19 cellular contexts compared by ENCODE assay signal in the genomic region with DNA sequence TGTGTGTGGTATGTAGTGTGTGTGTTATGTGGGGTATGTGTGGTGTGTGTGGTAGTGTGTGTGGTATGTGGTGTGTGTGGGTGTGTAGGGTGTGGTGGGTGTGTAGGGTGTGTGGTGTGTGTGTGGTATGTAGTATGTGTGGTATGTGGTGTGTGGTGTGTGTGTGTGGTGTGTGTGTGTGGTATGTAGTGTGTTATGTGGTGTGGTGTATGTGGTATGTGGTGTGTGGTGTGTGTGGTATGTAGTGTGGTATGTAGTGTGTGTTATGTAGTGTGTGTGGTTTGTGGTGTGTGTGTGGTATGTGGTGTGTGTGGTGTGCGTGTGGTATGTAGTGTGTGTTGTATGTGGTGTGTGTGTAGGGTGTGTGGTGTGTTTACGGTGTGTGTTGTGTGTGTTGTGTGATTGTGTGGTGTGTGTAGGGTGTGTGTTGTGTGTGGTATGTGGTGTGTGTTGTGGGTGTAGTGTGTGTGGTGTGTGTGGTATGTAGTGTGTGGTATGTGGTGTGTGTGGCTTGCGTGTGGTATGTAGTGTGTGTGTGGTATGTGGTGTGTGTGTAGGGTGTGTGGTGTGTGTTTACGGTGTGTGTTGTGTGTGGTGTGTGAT.
"Had no signal": no experiment of that assay in that cellular context is flagged by ENCODE, and none has a peak within 500 bp of the region (broad histone marks: within the 10 kb centered on the region; RNA-seq: fewer than 3 reads in every experiment).

No MANE protein-coding gene starts in this region.

- H3K4me3 ChIP-seq: coronary artery, heart left ventricle, thoracic aorta, upper lobe of left lung had no signal

- H3K9me3 ChIP-seq: heart left ventricle, thoracic aorta, upper lobe of left lung had no signal

- H3K27ac Mint-ChIP-seq: activated CD4-positive, alpha-beta T cell treated with anti-CD3 and anti-CD28 coated beads, Interleukin-2, amount 10 ng/mL, durations not matched to agents 7 days and 5 days; activated CD8-positive, alpha-beta T cell treated with anti-CD3 and anti-CD28 coated beads for 36 hours; activated naive CD4-positive, alpha-beta T cell treated with anti-CD3 and anti-CD28 coated beads, Interleukin-2, amount 50 U/mL, for 24 hours; nephron had no signal

- FAIRE-seq: islet of Langerhans had no signal

- DNase-seq: activated CD4-positive, alpha-beta T cell treated with anti-CD3 and anti-CD28 coated beads, Interleukin-2, amount 10 ng/mL, durations not matched to agents 7 days and 5 days; activated CD8-positive, alpha-beta T cell treated with anti-CD3 and anti-CD28 coated beads for 36 hours; activated gamma-delta T cell treated with Interleukin-2 at 50 U/mL for 16 hours; amniotic stem cell; cerebellar nuclear complex; heart left ventricle; left ventricle myocardium superior; mammary epithelial cell; midbrain; stimulated activated CD4-positive, alpha-beta T cell treated with anti-CD3 and anti-CD28 coated beads, Interleukin-2, amount 100 ng/mL, for 48 hours; stimulated activated naive CD4-positive, alpha-beta T cell treated with Interleukin-2 at 50 U/mL for 16 hours; SW 1271; upper lobe of left lung had no signal

- H3K9me3 Mint-ChIP-seq: activated CD4-positive, alpha-beta T cell treated with anti-CD3 and anti-CD28 coated beads, Interleukin-2, amount 10 ng/mL, durations not matched to agents 7 days and 5 days; activated CD8-positive, alpha-beta T cell treated with anti-CD3 and anti-CD28 coated beads for 36 hours; activated naive CD4-positive, alpha-beta T cell treated with anti-CD3 and anti-CD28 coated beads, Interleukin-2, amount 50 U/mL, for 24 hours; nephron had no signal

- H3K36me3 Mint-ChIP-seq: activated naive CD4-positive, alpha-beta T cell treated with anti-CD3 and anti-CD28 coated beads, Interleukin-2, amount 50 U/mL, for 24 hours had no signal

- H3K27me3 Mint-ChIP-seq: activated CD4-positive, alpha-beta T cell treated with anti-CD3 and anti-CD28 coated beads, Interleukin-2, amount 10 ng/mL, durations not matched to agents 7 days and 5 days; activated CD8-positive, alpha-beta T cell treated with anti-CD3 and anti-CD28 coated beads for 36 hours; activated naive CD4-positive, alpha-beta T cell treated with anti-CD3 and anti-CD28 coated beads, Interleukin-2, amount 50 U/mL, for 24 hours had no signal

- H3K4me3 Mint-ChIP-seq: activated CD4-positive, alpha-beta T cell treated with anti-CD3 and anti-CD28 coated beads, Interleukin-2, amount 10 ng/mL, durations not matched to agents 7 days and 5 days; activated CD8-positive, alpha-beta T cell treated with anti-CD3 and anti-CD28 coated beads for 36 hours; activated naive CD4-positive, alpha-beta T cell treated with anti-CD3 and anti-CD28 coated beads, Interleukin-2, amount 50 U/mL, for 24 hours; nephron had no signal

- H3K36me3 ChIP-seq: heart left ventricle, thoracic aorta, upper lobe of left lung had no signal

- H3K4me1 Mint-ChIP-seq: nephron had no signal

- ATAC-seq: activated CD8-positive, alpha-beta T cell treated with anti-CD3 and anti-CD28 coated beads for 36 hours; heart left ventricle; left ventricle myocardium superior; sciatic nerve had no signal

- H3K27ac ChIP-seq: coronary artery, heart left ventricle, thoracic aorta, upper lobe of left lung had no signal

- H3K27me3 ChIP-seq: heart left ventricle, upper lobe of left lung had no signal
